ENCODE assay signal across 27 cellular contexts in the genomic region with DNA sequence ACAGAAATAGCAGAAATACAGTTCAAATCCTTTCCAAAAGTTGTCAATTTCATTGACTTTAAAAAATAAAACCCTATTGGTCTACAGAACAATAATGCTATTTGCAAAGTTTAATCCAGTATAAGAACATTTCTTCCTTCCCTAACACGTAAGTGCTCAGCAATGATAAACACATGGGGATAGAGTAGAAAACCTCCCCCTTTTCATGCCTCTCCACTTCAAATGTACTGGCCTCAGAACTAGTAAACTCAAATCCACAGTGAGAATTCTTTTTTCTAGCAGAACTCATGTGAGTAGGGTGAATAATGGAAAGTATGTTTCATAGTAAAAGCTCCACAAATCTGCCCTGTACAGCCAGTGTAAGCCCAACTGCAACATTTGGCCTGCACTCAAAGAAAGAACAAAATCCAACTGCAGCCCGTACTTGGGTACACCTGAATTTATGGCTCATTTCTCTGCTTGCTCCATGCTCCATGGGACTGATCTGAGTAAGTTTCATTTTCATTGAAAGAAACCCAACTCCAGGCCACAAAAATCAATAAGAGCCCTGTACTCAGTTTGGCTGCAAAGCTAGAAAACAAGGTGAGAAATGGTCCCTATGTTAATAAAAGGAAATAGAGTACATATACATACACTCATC.
A peak's percentile ranks its signal among the peaks of the same experiment; 100 is the strongest.
DNase-seq lines count a peak whose midpoint lies in the region; ATAC-seq and TF ChIP-seq lines count a peak whose summit lies in the region.
"Had no signal": no experiment of that assay in that cellular context is flagged by ENCODE, and none has a peak within 500 bp of the region (broad histone marks: within the 10 kb centered on the region; RNA-seq: fewer than 3 reads in every experiment).

No MANE protein-coding gene starts in this region.

- intact Hi-C loops in sciatic nerve (cut with DNase I): no loop called here

- no peaks in the 10 kb centered on the region for H3K36me3 ChIP-seq in KMS-11 (ENCODE audit: insufficient read depth)
- H3K36me3 ChIP-seq: esophagus squamous epithelium, lower lobe of right lung, right atrium auricular region, suprapubic skin had no signal

- TF ChIP-seq CTCF in AG10803 (conservative IDR thresholded peaks at IDR 0.05; ENCODE audit: low read length): no peak
- no peak for TF ChIP-seq CTCF in KMS-11 (conservative IDR thresholded peaks at IDR 0.05; ENCODE audit: low read depth, low read length)
- TF ChIP-seq CTCF in fibroblast of villous mesenchyme (IDR thresholded peaks at IDR 0.05; ENCODE audit: insufficient read depth, low read depth, low read length): no peak

- ATAC-seq in sciatic nerve: peak; percentile 20
- ATAC-seq in GM21717 (IDR thresholded peaks at IDR 0.05; ENCODE audit: unreplicated experiment): no peak
- ATAC-seq in GM18505 (IDR thresholded peaks at IDR 0.05; ENCODE audit: unreplicated experiment): no peak
- no peak for ATAC-seq in HG03469 (IDR thresholded peaks at IDR 0.05; ENCODE audit: unreplicated experiment)
- ATAC-seq: activated CD4-positive, CD25-positive, alpha-beta regulatory T cell treated with anti-CD3 and anti-CD28 coated beads, Interleukin-2, amount 50 U/mL, for 24 hours; mucosa of descending colon; stimulated activated memory B cell treated with anti-CD40 and anti-IgM and Interleukin-4, amounts not matched to agents 10 μg/mL and 1 μg/mL and 100 μg/mL, for 72 hours had no signal

- peaks cover 16% of the 10 kb centered on the region for H3K4me1 ChIP-seq in KMS-11 (ENCODE audit: low read depth, poor library complexity, severe bottlenecking)
- H3K4me1 ChIP-seq: parathyroid adenoma had no signal

- H3K27ac ChIP-seq in KMS-11: no peak overlapping the region
- H3K27ac ChIP-seq: esophagus squamous epithelium, lower lobe of right lung, parathyroid adenoma, suprapubic skin had no signal

- no peaks in the 10 kb centered on the region for H3K79me2 ChIP-seq in KMS-11 (ENCODE audit: insufficient read depth, low read depth)
- H3K79me2 ChIP-seq: parathyroid adenoma had no signal

- H3K27me3 ChIP-seq in KMS-11 (ENCODE audit: insufficient read depth, low read depth): no peaks in the 10 kb centered on the region
- H3K27me3 ChIP-seq: right atrium auricular region, suprapubic skin had no signal

- H2AFZ ChIP-seq in KMS-11 (ENCODE audit: low read depth): no peak overlapping the region
- H2AFZ ChIP-seq: parathyroid adenoma had no signal

- H3K4me3 ChIP-seq in AG10803 (ENCODE audit: low read length): no peak overlapping the region
- no peak overlapping the region for H3K4me3 ChIP-seq in KMS-11 (IDR thresholded peaks at IDR 0.05; ENCODE audit: insufficient read depth, low read depth, low read length)
- H3K4me3 ChIP-seq in fibroblast of villous mesenchyme (ENCODE audit: low read depth, low read length): no peak overlapping the region
- H3K4me3 ChIP-seq: esophagus squamous epithelium, lower lobe of right lung, mucosa of descending colon, right atrium auricular region, suprapubic skin had no signal

- peak overlapping the region; percentile 17; the same call in 1 of the 2 replicates for H3K4me2 ChIP-seq in KMS-11

- DNase-seq in AG10803 (ENCODE audit: low read depth) (peak; percentile 76), fibroblast of villous mesenchyme (ENCODE audit: low read depth) (peak; percentile 44), sciatic nerve (ENCODE audit: low spot score) (no peak), globus pallidus (ENCODE audit: low spot score) (no peak)
- DNase-seq: activated CD8-positive, alpha-beta memory T cell treated with anti-CD3 and anti-CD28 coated beads, Interleukin-2, amount 50 U/mL, for 48 hours; activated naive CD4-positive, alpha-beta T cell treated with anti-CD3 and anti-CD28 coated beads, Interleukin-2, amount 10 ng/mL, durations not matched to agents 7 days and 5 days; amygdala; cortex of kidney; esophagus squamous epithelium; kidney; lower lobe of right lung; NCI-H2029; NCI-H524 treated with DMSO at 0.1 percent for 48 hours; nephron progenitor cell; SHP77 treated with DMSO at 0.1 percent for 48 hours; stimulated activated CD4-positive, alpha-beta T cell treated with anti-CD3 and anti-CD28 coated beads, Interleukin-4, amount 100 ng/mL, for 4 hours; T-helper 1 cell had no signal

- no peaks in the 10 kb centered on the region for H4K20me1 ChIP-seq in KMS-11 (ENCODE audit: insufficient read depth)

- no peak overlapping the region for H3K9ac ChIP-seq in KMS-11
- H3K9ac ChIP-seq: parathyroid adenoma had no signal

- no peak for TF ChIP-seq POLR2A in GM18505 (IDR thresholded peaks at IDR 0.05; ENCODE audit: borderline replicate concordance, extremely low read depth, insufficient read depth, insufficient read length)

Comparison
In these comparisons a context has a peak if more than half of its experiments do, and no peak if none do; other contexts are left out.
1. DNase-seq: peak in AG10803 (single experiment) and fibroblast of villous mesenchyme (single experiment); none in sciatic nerve (single experiment) and globus pallidus (single experiment).